Comparison of ENCODE assay signal across 9 cellular contexts in genomic region chr1:29120955-29121485, GRCh38. TPM values are rescaled to one million over a fixed set of nuclear protein-coding genes. Genes with fewer than 3 reads are reported as not detected.
DNase-seq lines count a peak whose midpoint lies in the region; ATAC-seq and TF ChIP-seq lines count a peak whose summit lies in the region.
"Had no signal": no experiment of that assay in that cellular context is flagged by ENCODE, and none has a peak within 500 bp of the region (broad histone marks: within the 10 kb centered on the region; RNA-seq: fewer than 3 reads in every experiment).

No MANE protein-coding gene starts in this region.

- H3K27me3 ChIP-seq in H7 (ENCODE audit: control insufficient read depth, insufficient read depth, low read length) (peaks cover 13% of the 10 kb centered on the region), RWPE2 (ENCODE audit: insufficient read depth, poor library complexity, severe bottlenecking) (peaks cover 16% of the 10 kb centered on the region)

- no peak overlapping the region for H3K27ac ChIP-seq in RWPE2 (ENCODE audit: poor library complexity, severe bottlenecking)

- peak overlapping the region in 3 of 5 donors; percentile 21 to 38 (median 35) for H3K4me3 Mint-ChIP-seq in immature natural killer cell

- ATAC-seq in RWPE2 (ENCODE audit: low read depth) (no peak), HG03139 (IDR thresholded peaks at IDR 0.05; ENCODE audit: unreplicated experiment) (no peak), GM21717 (IDR thresholded peaks at IDR 0.05; ENCODE audit: unreplicated experiment) (no peak)

- peak; percentile 27 for TF ChIP-seq CTCF in RWPE2 (IDR thresholded peaks at IDR 0.05; ENCODE audit: poor library complexity, severe bottlenecking)

- peaks cover 12% of the 10 kb centered on the region in 2 donors for H3K4me1 Mint-ChIP-seq in immature natural killer cell
- H3K4me1 Mint-ChIP-seq: activated naive CD4-positive, alpha-beta T cell treated with anti-CD3 and anti-CD28 coated beads, Interleukin-2, amount 50 U/mL, for 24 hours had no signal

- no peaks in the 10 kb centered on the region for H3K9me3 ChIP-seq in RWPE2 (ENCODE audit: severe bottlenecking)

- H3K36me3 ChIP-seq in H7 (replicated peaks; ENCODE audit: control insufficient read depth, insufficient read depth, low read length) (peaks cover 2% of the 10 kb centered on the region), RWPE2 (ENCODE audit: low read depth) (peaks cover 3% of the 10 kb centered on the region; the same call in 1 of the 2 replicates)

- H3K36me3 Mint-ChIP-seq in immature natural killer cell, result peaks cover 12 to 27% (median 27%) of the 10 kb centered on the region in 3 donors

- DNase-seq in H7, result peak; percentile 97
- no peak for DNase-seq in RWPE2 (ENCODE audit: low spot score)
- peak; percentile 76 for DNase-seq in activated naive CD4-positive, alpha-beta T cell treated with anti-CD3 and anti-CD28 coated beads, Interleukin-2, amount 50 U/mL, for 16 hours
- DNase-seq in immature natural killer cell, result peak; percentile 55 to 58 (median 58)
- peak; percentile 53 to 63 for DNase-seq in stimulated activated CD4-positive, alpha-beta T cell treated with anti-CD3 and anti-CD28 coated beads, Interleukin-4, amount 100 ng/mL, for 4 hours
- no peak for DNase-seq in GDM1 (lab: John Stamatoyannopoulos, UW)

- H3K4me1 ChIP-seq in RWPE2 (ENCODE audit: insufficient read depth, poor library complexity, severe bottlenecking), result no peaks in the 10 kb centered on the region

- H3K4me3 ChIP-seq in H7 (ENCODE audit: insufficient read depth, low read depth, low read length), result peak overlapping the region; percentile 96
- no peak overlapping the region for H3K4me3 ChIP-seq in RWPE2 (ENCODE audit: severe bottlenecking)

- peaks cover 12 to 24% (median 21%) of the 10 kb centered on the region in 3 donors for H3K27me3 Mint-ChIP-seq in immature natural killer cell (ENCODE audit: low read depth in 3 of 3)

- no peak overlapping the region for H3K27ac Mint-ChIP-seq in immature natural killer cell
- H3K27ac Mint-ChIP-seq: activated naive CD4-positive, alpha-beta T cell treated with anti-CD3 and anti-CD28 coated beads, Interleukin-2, amount 50 U/mL, for 24 hours had no signal

- H3K9me3 Mint-ChIP-seq in immature natural killer cell, result no peaks in the 10 kb centered on the region
- H3K9me3 Mint-ChIP-seq: activated naive CD4-positive, alpha-beta T cell treated with anti-CD3 and anti-CD28 coated beads, Interleukin-2, amount 50 U/mL, for 24 hours had no signal

RNA-seq across cellular contexts. Expression of gene TMEM200B, which starts 2.7 kb away (rescaled TPM):
- 53.7 and 59.5 TPM in 2 replicates for total RNA-seq in H7 (2014; rRNA removed; shearing (Covaris generic))
- polyA plus RNA-seq in immature natural killer cell, result not detected

Comparison
In these comparisons a context has a peak if more than half of its experiments do, and no peak if none do; other contexts are left out.
1. DNase-seq: peak in H7 (single experiment), activated naive CD4-positive, alpha-beta T cell treated with anti-CD3 and anti-CD28 coated beads, Interleukin-2, amount 50 U/mL, for 16 hours (single experiment), immature natural killer cell (3 of 3) and stimulated activated CD4-positive, alpha-beta T cell treated with anti-CD3 and anti-CD28 coated beads, Interleukin-4, amount 100 ng/mL, for 4 hours (2 of 2); none in RWPE2 (single experiment) and GDM1 (single experiment).